ENCODE assay signal across 8 cellular contexts in the genomic region with DNA sequence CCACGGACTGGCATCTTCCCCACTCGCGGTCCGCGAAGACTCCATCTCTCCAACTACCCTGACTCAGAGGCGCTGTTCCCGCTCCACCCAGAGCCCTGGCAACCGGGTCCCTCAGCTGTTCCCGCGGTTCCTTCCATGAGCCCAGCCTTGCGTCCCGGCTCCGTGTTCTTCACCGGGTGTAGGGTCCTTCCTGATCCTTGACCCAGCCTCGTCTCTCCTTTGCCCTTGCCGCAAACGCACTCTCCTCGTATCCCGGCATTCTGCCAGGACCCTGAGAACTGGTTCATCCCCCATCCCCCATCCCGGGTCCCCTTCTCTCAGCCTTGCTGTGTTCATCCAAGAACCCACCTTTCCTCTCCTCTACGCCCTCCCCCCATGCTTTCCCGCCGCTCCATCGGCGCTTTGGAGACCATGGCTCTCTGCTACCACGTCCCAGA. TPM values are rescaled to one million over a fixed set of nuclear protein-coding genes. Genes with fewer than 3 reads are reported as not detected.
DNase-seq lines count a peak whose midpoint lies in the region; ATAC-seq, FAIRE-seq and TF ChIP-seq lines count a peak whose summit lies in the region.

No MANE protein-coding gene starts in this region.

- H3K4me1 ChIP-seq in CD8-positive, alpha-beta memory T cell (ENCODE audit: insufficient read depth, low read length): peaks cover 84% of the 10 kb centered on the region
- peaks cover 28% of the 10 kb centered on the region for H3K4me1 ChIP-seq in KMS-11 (ENCODE audit: low read depth, poor library complexity, severe bottlenecking)
- peaks cover 23 to 91% of the 10 kb centered on the region in 2 experiments; a peak in 4 of 5 replicates for H3K4me1 ChIP-seq in K562 (replicated peaks in 1 of 2; ENCODE audit: control insufficient read depth in 2 of 2, insufficient read depth in 2 of 2, low read length in 2 of 2)

- BruUV-seq in K562 (replicated peaks; lab: Mats Ljungman, UMichigan): no TSS peak

- in situ Hi-C loops in K562 (cut with MboI): no loop called here

- WGBS in K562 (ENCODE audit: insufficient coverage, low coverage, missing lambda C conversion rate): 0% methylated on average over 26 of the region's 26 CpGs

- peaks cover 2% of the 10 kb centered on the region for H3K36me3 ChIP-seq in CD8-positive, alpha-beta memory T cell (ENCODE audit: insufficient read depth, low read length)
- H3K36me3 ChIP-seq in KMS-11 (ENCODE audit: insufficient read depth) (no peaks in the 10 kb centered on the region), K562 (ENCODE audit: control insufficient read depth, insufficient read depth, low read length) (peaks cover 39% of the 10 kb centered on the region)

- H3K9me3 ChIP-seq in CD8-positive, alpha-beta memory T cell (ENCODE audit: low read length): no peaks in the 10 kb centered on the region
- peaks cover 2% of the 10 kb centered on the region; the same call in 1 of the 2 replicates for H3K9me3 ChIP-seq in K562 (replicated peaks; ENCODE audit: control insufficient read depth, insufficient read depth, low read depth, low read length)

- peaks cover 58 to 61% of the 10 kb centered on the region in 2 donors for H3K27me3 Mint-ChIP-seq in CD8-positive, alpha-beta memory T cell
- H3K27me3 Mint-ChIP-seq in naive thymus-derived CD8-positive, alpha-beta T cell: peaks cover 15 to 74% (median 39%) of the 10 kb centered on the region in 5 donors

- POLR2A ChIA-PET in CD8-positive, alpha-beta memory T cell (lab: Charles Lee): interaction anchor here (1.2 to 7.6 kb wide), 3 partner anchors 17 to 43 kb away, joined by 3 to 47 read pairs (median 9); partner anchors contain the start of genes ICAM1 and RAVER1
- POLR2A ChIA-PET in K562 (lab: Yijun Ruan, JAX): interaction anchor here (0.8 to 3.6 kb wide), 7 partner anchors 10 to 102 kb away, joined by 3 to 23 read pairs (median 5); partner anchors contain the start of gene RAVER1
- POLR2A ChIA-PET in naive thymus-derived CD8-positive, alpha-beta T cell (lab: Charles Lee): interaction anchor here (2.5 kb wide), 1 partner anchor 20 kb away, joined by 13 read pairs; the partner anchor contains the start of gene ICAM1

- H3K27me3 ChIP-seq in CD8-positive, alpha-beta memory T cell (ENCODE audit: insufficient read depth, low read length, poor library complexity, severe bottlenecking): peaks cover 63% of the 10 kb centered on the region
- H3K27me3 ChIP-seq in KMS-11 (ENCODE audit: insufficient read depth, low read depth) (peaks cover 26% of the 10 kb centered on the region), K562 (ENCODE audit: control insufficient read depth in 2 of 2, insufficient read depth in 2 of 2, low read length in 2 of 2) (no peaks in the 10 kb centered on the region)

- H3K9me3 Mint-ChIP-seq in CD8-positive, alpha-beta memory T cell: no peaks in the 10 kb centered on the region
- peaks cover 0 to 2% (median 0%) of the 10 kb centered on the region in 9 donors for H3K9me3 Mint-ChIP-seq in naive thymus-derived CD8-positive, alpha-beta T cell

- peak overlapping the region; percentile 88 for H3K4me2 ChIP-seq in KMS-11
- H3K4me2 ChIP-seq in K562 (ENCODE audit: insufficient read depth, low read length): peak overlapping the region; percentile 99

- no peak for ATAC-seq in K562
- ATAC-seq in naive thymus-derived CD8-positive, alpha-beta T cell: no peak
- no peak for ATAC-seq in GM18868 (IDR thresholded peaks at IDR 0.05; ENCODE audit: unreplicated experiment)
- no peak for ATAC-seq in HG03135 (IDR thresholded peaks at IDR 0.05; ENCODE audit: unreplicated experiment)

- peaks cover 64 to 81% (median 72%) of the 10 kb centered on the region in 3 donors for H3K4me1 Mint-ChIP-seq in CD8-positive, alpha-beta memory T cell
- peaks cover 33 to 82% (median 70%) of the 10 kb centered on the region in 4 donors for H3K4me1 Mint-ChIP-seq in naive thymus-derived CD8-positive, alpha-beta T cell

- H4K20me1 ChIP-seq in KMS-11 (ENCODE audit: insufficient read depth) (no peaks in the 10 kb centered on the region), K562 (replicated peaks; ENCODE audit: control insufficient read depth, insufficient read depth, low read length) (no peaks in the 10 kb centered on the region; the same call in 1 of the 2 replicates)

- H3K9ac ChIP-seq in KMS-11: no peak overlapping the region
- H3K9ac ChIP-seq in K562 (ENCODE audit: insufficient read depth in 1 of 2, low read depth in 2 of 2, low read length in 2 of 2): peak overlapping the region; percentile 91 to 99

- no peak for TF ChIP-seq CTCF in KMS-11 (conservative IDR thresholded peaks at IDR 0.05; ENCODE audit: low read depth, low read length)
- TF ChIP-seq CTCF in K562 (IDR thresholded peaks at IDR 0.05 in 2 of 3, conservative IDR thresholded peaks at IDR 0.05 in 1 of 3; ENCODE audit: insufficient read depth in 2 of 3, low read depth in 1 of 3, low read length in 3 of 3): no peak

- intact Hi-C loops in K562 (cut with micrococcal nuclease): no loop called here

- peaks cover 4 to 11% (median 6%) of the 10 kb centered on the region in 3 donors for H3K36me3 Mint-ChIP-seq in CD8-positive, alpha-beta memory T cell
- peaks cover 0 to 7% (median 3%) of the 10 kb centered on the region in 3 donors for H3K36me3 Mint-ChIP-seq in naive thymus-derived CD8-positive, alpha-beta T cell

- peak overlapping the region; percentile 76 to 93 (median 83) for H3K4me3 Mint-ChIP-seq in CD8-positive, alpha-beta memory T cell
- peak overlapping the region; percentile 71 to 94 (median 84) for H3K4me3 Mint-ChIP-seq in naive thymus-derived CD8-positive, alpha-beta T cell

- H3K4me3 ChIP-seq in CD8-positive, alpha-beta memory T cell (ENCODE audit: low read length): peak overlapping the region; percentile 62
- no peak overlapping the region for H3K4me3 ChIP-seq in KMS-11 (IDR thresholded peaks at IDR 0.05; ENCODE audit: insufficient read depth, low read depth, low read length)
- peak overlapping the region; percentile 79 for H3K4me3 ChIP-seq in K562

- DNase-seq in CD8-positive, alpha-beta memory T cell: no peak
- DNase-seq in K562 (ENCODE audit: extremely low read depth in 1 of 4, low spot score in 3 of 4) (peak in 2 of 4 experiments; percentile 19 to 52), SK-N-DZ (ENCODE audit: low spot score) (no peak), MV-4-11 (lab: John Stamatoyannopoulos, UW) (no peak)
- DNase-seq in naive thymus-derived CD8-positive, alpha-beta T cell: peak in 1 of 10 donors; percentile 21

- peak overlapping the region in 4 of 8 donors; percentile 29 to 88 (median 69) for H3K27ac Mint-ChIP-seq in CD8-positive, alpha-beta memory T cell
- H3K27ac Mint-ChIP-seq in naive thymus-derived CD8-positive, alpha-beta T cell: peak overlapping the region in 4 of 10 donors; percentile 25 to 50 (median 39)

- H2AFZ ChIP-seq in KMS-11 (ENCODE audit: low read depth) (peak overlapping the region; percentile 99; the same call in 1 of the 2 replicates), K562 (ENCODE audit: low read depth, low read length) (peak overlapping the region; percentile 44)

- no peak for TF ChIP-seq RAD21 in K562 (CRISPR knock-in tag; conservative IDR thresholded peaks at IDR 0.05 in 1 of 2, IDR thresholded peaks at IDR 0.05 in 1 of 2)

- H3K9me1 ChIP-seq in K562 (ENCODE audit: control insufficient read depth, insufficient read depth, low read length): no peaks in the 10 kb centered on the region

- TF ChIP-seq EP300 in K562 (IDR thresholded peaks at IDR 0.05; ENCODE audit: low read length): no peak

- H3K27ac ChIP-seq in CD8-positive, alpha-beta memory T cell (ENCODE audit: low read depth, low read length): peak overlapping the region; percentile 69
- H3K27ac ChIP-seq in KMS-11 (no peak overlapping the region), K562 (ENCODE audit: extremely low read depth, low read depth, low read length) (peak overlapping the region; percentile 96)

- no peak; the same call in 1 of the 2 replicates for TF ChIP-seq POLR2A in K562 (conservative IDR thresholded peaks at IDR 0.05)

- CTCF ChIA-PET in CD8-positive, alpha-beta memory T cell (lab: Charles Lee): interaction anchor here (1.2 to 8.0 kb wide), 3 partner anchors 19 to 98 kb away, joined by 3 to 71 read pairs (median 12); partner anchors contain the start of gene ICAM1
- CTCF ChIA-PET in K562 (lab: Yijun Ruan, JAX; ENCODE audit: low intra/inter-chr PET ratio): no interaction called here

- FAIRE-seq in K562 (lab: Jason Lieb, UNC): no peak

- H3K79me2 ChIP-seq in KMS-11 (ENCODE audit: insufficient read depth, low read depth): no peaks in the 10 kb centered on the region
- H3K79me2 ChIP-seq in K562 (ENCODE audit: control insufficient read depth, insufficient read depth, low read length): peaks cover 83% of the 10 kb centered on the region

RNA-seq across cellular contexts. Expression of gene ICAM5, which starts 0.7 kb away (rescaled TPM):
- total RNA-seq in CD8-positive, alpha-beta memory T cell: 1 to 10 TPM; 1.8 to 2.0 TPM
- polyA plus RNA-seq in CD8-positive, alpha-beta memory T cell: not detected
- 152 and 610 TPM in 2 replicates for total RNA-seq in K562 (2011; cell fraction: chromatin; rRNA removed; ENCODE audit: low replicate concordance)
- total RNA-seq in K562 (2011; cell fraction: nucleolus; rRNA removed): 442 and 477 TPM in 2 replicates
- total RNA-seq in K562 (2011; cell fraction: nucleoplasm; rRNA removed): 261 and 266 TPM in 2 replicates
- 39.7 TPM in 2 replicates for total RNA-seq in K562 (2014; rRNA removed)
- 1.7 and 3.7 TPM in 2 replicates for total RNA-seq in K562 (2014; rRNA removed; fragmentation: Illumina TruSeq; extraction: Trizol)
- 13.7 and 16.6 TPM in 2 replicates for total RNA-seq in K562 (2015; rRNA removed; fragmentation: Illumina TruSeq; extraction: Trizol)
- total RNA-seq in K562 (2021): 69.7 and 89.5 TPM in 2 replicates
- polyA plus RNA-seq in K562 (2011; rRNA removed): 29.9 and 58.7 TPM in 2 replicates
- 50.3 and 80.3 TPM in 2 replicates for polyA plus RNA-seq in K562 (2011; cell fraction: cytosol; rRNA removed)
- polyA plus RNA-seq in K562 (2011; cell fraction: nucleus; rRNA removed): 748 and 1,281 TPM in 2 replicates
- 45.0 and 59.7 TPM in 2 replicates for polyA plus RNA-seq in K562 (2012)
- 12.1 and 29.4 TPM in 2 replicates for polyA plus RNA-seq in K562 (2014; fragmentation: Illumina TruSeq; extraction: Trizol)
- under 1 TPM; 0.10 to 0.11 TPM for polyA plus RNA-seq in K562 (2014; fragmentation: Nextera tagmentation; extraction: Ambion mirVana)
- polyA plus RNA-seq in K562 (2014; rRNA removed): 97.4 and 114 TPM in 2 replicates
- polyA minus RNA-seq in K562 (2011; rRNA and poly(A)+ RNA removed): 4.9 and 6.5 TPM in 2 replicates
- 19.6 and 29.4 TPM in 2 replicates for polyA minus RNA-seq in K562 (2011; cell fraction: cytosol; rRNA and poly(A)+ RNA removed)
- polyA minus RNA-seq in K562 (2011; cell fraction: nucleus; rRNA and poly(A)+ RNA removed): 91.7 and 98.6 TPM in 2 replicates
- not detected for total RNA-seq in naive thymus-derived CD8-positive, alpha-beta T cell
- not detected for polyA plus RNA-seq in naive thymus-derived CD8-positive, alpha-beta T cell
- 1.6 and 4.8 TPM in 2 replicates for polyA plus RNA-seq in SK-N-DZ (2014; cell fraction: cytosol; rRNA removed)
- polyA plus RNA-seq in SK-N-DZ (2014; cell fraction: nucleus; rRNA removed): 7.7 and 13.4 TPM in 2 replicates

RNA-seq across cellular contexts. Expression of gene ICAM4, which starts 3.7 kb away (rescaled TPM):
- total RNA-seq in CD8-positive, alpha-beta memory T cell: under 1 TPM; 0.15 to 0.33 TPM
- polyA plus RNA-seq in CD8-positive, alpha-beta memory T cell: 0.95 TPM
- 14.7 and 49.5 TPM in 2 replicates for total RNA-seq in K562 (2011; cell fraction: chromatin; rRNA removed; ENCODE audit: low replicate concordance)
- 93.9 and 101 TPM in 2 replicates for total RNA-seq in K562 (2011; cell fraction: nucleolus; rRNA removed)
- 52.0 and 56.5 TPM in 2 replicates for total RNA-seq in K562 (2011; cell fraction: nucleoplasm; rRNA removed)
- total RNA-seq in K562 (2014; rRNA removed): 86.1 and 93.8 TPM in 2 replicates
- total RNA-seq in K562 (2014; rRNA removed; fragmentation: Illumina TruSeq; extraction: Trizol): 18.9 and 20.3 TPM in 2 replicates
- total RNA-seq in K562 (2015; rRNA removed; fragmentation: Illumina TruSeq; extraction: Trizol): 42.0 and 43.4 TPM in 2 replicates
- 62.6 and 65.5 TPM in 2 replicates for total RNA-seq in K562 (2021)
- polyA plus RNA-seq in K562 (2011; rRNA removed): 29.5 and 34.4 TPM in 2 replicates
- polyA plus RNA-seq in K562 (2011; cell fraction: cytosol; rRNA removed): 49.4 and 120 TPM in 2 replicates
- polyA plus RNA-seq in K562 (2011; cell fraction: nucleus; rRNA removed): 11.2 and 16.0 TPM in 2 replicates
- polyA plus RNA-seq in K562 (2012): 69.5 and 104 TPM in 2 replicates
- polyA plus RNA-seq in K562 (2014; fragmentation: Illumina TruSeq; extraction: Trizol): 21.0 and 45.3 TPM in 2 replicates
- polyA plus RNA-seq in K562 (2014; fragmentation: Nextera tagmentation; extraction: Ambion mirVana): 10 to 100 TPM; 14.1 to 29.6 TPM
- polyA plus RNA-seq in K562 (2014; rRNA removed): 83.8 and 96.6 TPM in 2 replicates
- polyA minus RNA-seq in K562 (2011; rRNA and poly(A)+ RNA removed): 5.9 and 9.1 TPM in 2 replicates
- 18.7 and 19.2 TPM in 2 replicates for polyA minus RNA-seq in K562 (2011; cell fraction: cytosol; rRNA and poly(A)+ RNA removed)
- 13.2 and 16.6 TPM in 2 replicates for polyA minus RNA-seq in K562 (2011; cell fraction: nucleus; rRNA and poly(A)+ RNA removed)
- under 1 TPM in 1 of 2 experiments, not detected in 1; 0.57 TPM for total RNA-seq in naive thymus-derived CD8-positive, alpha-beta T cell
- under 1 TPM in 2 of 3 donors, not detected in 1; 0.22 to 0.42 TPM for polyA plus RNA-seq in naive thymus-derived CD8-positive, alpha-beta T cell
- polyA plus RNA-seq in SK-N-DZ (2014; cell fraction: cytosol; rRNA removed): not detected in 2 replicates
- not detected in 2 replicates for polyA plus RNA-seq in SK-N-DZ (2014; cell fraction: nucleus; rRNA removed)

RNA-seq across cellular contexts. Expression of gene ZGLP1, which starts 19.2 kb away (rescaled TPM):
- total RNA-seq in CD8-positive, alpha-beta memory T cell: 1 to 10 TPM; 5.6 to 7.3 TPM
- 0.56 TPM for polyA plus RNA-seq in CD8-positive, alpha-beta memory T cell
- 4.3 and 14.7 TPM in 2 replicates for total RNA-seq in K562 (2011; cell fraction: chromatin; rRNA removed; ENCODE audit: low replicate concordance)
- total RNA-seq in K562 (2011; cell fraction: nucleolus; rRNA removed): 8.3 and 10.8 TPM in 2 replicates
- total RNA-seq in K562 (2011; cell fraction: nucleoplasm; rRNA removed): 5.3 and 6.4 TPM in 2 replicates
- total RNA-seq in K562 (2014; rRNA removed) (2.7 and 3.0 TPM in 2 replicates), K562 (2014; rRNA removed; fragmentation: Illumina TruSeq; extraction: Trizol) (0.64 and 0.69 TPM in 2 replicates), K562 (2015; rRNA removed; fragmentation: Illumina TruSeq; extraction: Trizol) (2.7 and 2.9 TPM in 2 replicates), K562 (2021) (3.3 and 5.8 TPM in 2 replicates)
- polyA plus RNA-seq in K562 (2011; rRNA removed) (2.2 and 3.2 TPM in 2 replicates), K562 (2014; fragmentation: Illumina TruSeq; extraction: Trizol) (1.5 and 1.9 TPM in 2 replicates), K562 (2014; fragmentation: Nextera tagmentation; extraction: Ambion mirVana) (under 1 TPM; 0.24 to 0.56 TPM), K562 (2014; rRNA removed) (4.5 and 5.1 TPM in 2 replicates)
- 2.2 and 3.4 TPM in 2 replicates for polyA plus RNA-seq in K562 (2011; cell fraction: cytosol; rRNA removed)
- 9.0 and 17.2 TPM in 2 replicates for polyA plus RNA-seq in K562 (2011; cell fraction: nucleus; rRNA removed)
- polyA plus RNA-seq in K562 (2012): 3.3 and 8.0 TPM in 2 replicates
- 0.18 and 0.39 TPM in 2 replicates for polyA minus RNA-seq in K562 (2011; rRNA and poly(A)+ RNA removed)
- polyA minus RNA-seq in K562 (2011; cell fraction: cytosol; rRNA and poly(A)+ RNA removed): 1.0 and 2.0 TPM in 2 replicates
- 1.1 and 1.3 TPM in 2 replicates for polyA minus RNA-seq in K562 (2011; cell fraction: nucleus; rRNA and poly(A)+ RNA removed)
- 10 to 100 TPM; 10.0 to 12.2 TPM for total RNA-seq in naive thymus-derived CD8-positive, alpha-beta T cell
- under 1 TPM in 1 of 3 donors, not detected in 2; 0.27 TPM for polyA plus RNA-seq in naive thymus-derived CD8-positive, alpha-beta T cell
- 1.6 and 2.4 TPM in 2 replicates for polyA plus RNA-seq in SK-N-DZ (2014; cell fraction: cytosol; rRNA removed)
- polyA plus RNA-seq in SK-N-DZ (2014; cell fraction: nucleus; rRNA removed): 16.2 and 24.5 TPM in 2 replicates

RNA-seq across cellular contexts. Expression of gene ICAM1, which starts 19.5 kb away (rescaled TPM):
- 10 to 100 TPM; 65.8 to 66.8 TPM for total RNA-seq in CD8-positive, alpha-beta memory T cell
- 13.1 TPM for polyA plus RNA-seq in CD8-positive, alpha-beta memory T cell
- total RNA-seq in K562 (2011; cell fraction: chromatin; rRNA removed; ENCODE audit: low replicate concordance): 41.5 and 107 TPM in 2 replicates
- total RNA-seq in K562 (2011; cell fraction: nucleolus; rRNA removed): 83.4 and 99.6 TPM in 2 replicates
- 76.3 and 76.6 TPM in 2 replicates for total RNA-seq in K562 (2011; cell fraction: nucleoplasm; rRNA removed)
- total RNA-seq in K562 (2014; rRNA removed) (17.4 and 26.0 TPM in 2 replicates), K562 (2014; rRNA removed; fragmentation: Illumina TruSeq; extraction: Trizol) (11.9 and 12.1 TPM in 2 replicates), K562 (2015; rRNA removed; fragmentation: Illumina TruSeq; extraction: Trizol) (23.6 and 24.1 TPM in 2 replicates), K562 (2021) (22.3 and 22.6 TPM in 2 replicates)
- polyA plus RNA-seq in K562 (2011; rRNA removed) (13.1 and 21.4 TPM in 2 replicates), K562 (2014; fragmentation: Illumina TruSeq; extraction: Trizol) (24.4 and 29.9 TPM in 2 replicates), K562 (2014; fragmentation: Nextera tagmentation; extraction: Ambion mirVana) (1 to 10 TPM; 2.3 to 2.4 TPM), K562 (2014; rRNA removed) (13.4 TPM in 2 replicates)
- polyA plus RNA-seq in K562 (2011; cell fraction: cytosol; rRNA removed): 20.2 and 23.1 TPM in 2 replicates
- 17.5 and 30.7 TPM in 2 replicates for polyA plus RNA-seq in K562 (2011; cell fraction: nucleus; rRNA removed)
- 22.4 and 63.2 TPM in 2 replicates for polyA plus RNA-seq in K562 (2012)
- polyA minus RNA-seq in K562 (2011; rRNA and poly(A)+ RNA removed): 19.6 and 21.5 TPM in 2 replicates
- polyA minus RNA-seq in K562 (2011; cell fraction: cytosol; rRNA and poly(A)+ RNA removed): 21.5 and 23.8 TPM in 2 replicates
- polyA minus RNA-seq in K562 (2011; cell fraction: nucleus; rRNA and poly(A)+ RNA removed): 13.8 and 17.4 TPM in 2 replicates
- 1 to 10 TPM; 1.9 to 2.0 TPM for total RNA-seq in naive thymus-derived CD8-positive, alpha-beta T cell
- polyA plus RNA-seq in naive thymus-derived CD8-positive, alpha-beta T cell: 1 to 10 TPM; 1.2 to 3.9 (median 2.8) TPM
- 0.16 TPM in 1 of 2 replicates, not detected in the other for polyA plus RNA-seq in SK-N-DZ (2014; cell fraction: cytosol; rRNA removed)
- not detected in 2 replicates for polyA plus RNA-seq in SK-N-DZ (2014; cell fraction: nucleus; rRNA removed)

RNA-seq across cellular contexts. Expression of gene FDX2, which starts 25.4 kb away (rescaled TPM):
- 10 to 100 TPM; 29.6 to 30.0 TPM for total RNA-seq in CD8-positive, alpha-beta memory T cell
- 16.1 TPM for polyA plus RNA-seq in CD8-positive, alpha-beta memory T cell
- total RNA-seq in K562 (2011; cell fraction: chromatin; rRNA removed; ENCODE audit: low replicate concordance): 10.6 and 53.0 TPM in 2 replicates
- 44.7 and 46.7 TPM in 2 replicates for total RNA-seq in K562 (2011; cell fraction: nucleolus; rRNA removed)
- total RNA-seq in K562 (2011; cell fraction: nucleoplasm; rRNA removed): 24.2 and 28.0 TPM in 2 replicates
- total RNA-seq in K562 (2014; rRNA removed) (47.0 and 59.4 TPM in 2 replicates), K562 (2014; rRNA removed; fragmentation: Illumina TruSeq; extraction: Trizol) (9.7 and 15.9 TPM in 2 replicates), K562 (2015; rRNA removed; fragmentation: Illumina TruSeq; extraction: Trizol) (28.9 and 29.7 TPM in 2 replicates), K562 (2021) (34.8 and 36.8 TPM in 2 replicates)
- polyA plus RNA-seq in K562 (2011; rRNA removed) (22.3 and 33.3 TPM in 2 replicates), K562 (2014; fragmentation: Illumina TruSeq; extraction: Trizol) (47.2 and 55.3 TPM in 2 replicates), K562 (2014; fragmentation: Nextera tagmentation; extraction: Ambion mirVana) (1 to 10 TPM; 2.5 to 5.8 TPM), K562 (2014; rRNA removed) (49.2 and 49.8 TPM in 2 replicates)
- polyA plus RNA-seq in K562 (2011; cell fraction: cytosol; rRNA removed): 47.1 and 82.4 TPM in 2 replicates
- 33.5 and 61.9 TPM in 2 replicates for polyA plus RNA-seq in K562 (2011; cell fraction: nucleus; rRNA removed)
- polyA plus RNA-seq in K562 (2012): 27.6 and 42.2 TPM in 2 replicates
- 4.9 and 9.2 TPM in 2 replicates for polyA minus RNA-seq in K562 (2011; rRNA and poly(A)+ RNA removed)
- polyA minus RNA-seq in K562 (2011; cell fraction: cytosol; rRNA and poly(A)+ RNA removed): 14.3 and 14.5 TPM in 2 replicates
- 5.3 and 9.6 TPM in 2 replicates for polyA minus RNA-seq in K562 (2011; cell fraction: nucleus; rRNA and poly(A)+ RNA removed)
- total RNA-seq in naive thymus-derived CD8-positive, alpha-beta T cell: 10 to 100 TPM; 11.9 to 14.9 TPM
- polyA plus RNA-seq in naive thymus-derived CD8-positive, alpha-beta T cell: 10 to 100 TPM; 14.3 to 26.7 (median 18.4) TPM
- 19.8 and 31.5 TPM in 2 replicates for polyA plus RNA-seq in SK-N-DZ (2014; cell fraction: cytosol; rRNA removed)
- 34.2 and 43.1 TPM in 2 replicates for polyA plus RNA-seq in SK-N-DZ (2014; cell fraction: nucleus; rRNA removed)

Comparison
In these comparisons a context has a peak if more than half of its experiments do, and no peak if none do; other contexts are left out.
1. RNA of gene ICAM4, which starts 3.7 kb away (total RNA-seq): 14.7 to 101 TPM in K562; 0.57 TPM in naive thymus-derived CD8-positive, alpha-beta T cell and 0.15 to 0.33 TPM in CD8-positive, alpha-beta memory T cell; every median in the first group is over 4 times any median in the second.